In the genomic region with DNA sequence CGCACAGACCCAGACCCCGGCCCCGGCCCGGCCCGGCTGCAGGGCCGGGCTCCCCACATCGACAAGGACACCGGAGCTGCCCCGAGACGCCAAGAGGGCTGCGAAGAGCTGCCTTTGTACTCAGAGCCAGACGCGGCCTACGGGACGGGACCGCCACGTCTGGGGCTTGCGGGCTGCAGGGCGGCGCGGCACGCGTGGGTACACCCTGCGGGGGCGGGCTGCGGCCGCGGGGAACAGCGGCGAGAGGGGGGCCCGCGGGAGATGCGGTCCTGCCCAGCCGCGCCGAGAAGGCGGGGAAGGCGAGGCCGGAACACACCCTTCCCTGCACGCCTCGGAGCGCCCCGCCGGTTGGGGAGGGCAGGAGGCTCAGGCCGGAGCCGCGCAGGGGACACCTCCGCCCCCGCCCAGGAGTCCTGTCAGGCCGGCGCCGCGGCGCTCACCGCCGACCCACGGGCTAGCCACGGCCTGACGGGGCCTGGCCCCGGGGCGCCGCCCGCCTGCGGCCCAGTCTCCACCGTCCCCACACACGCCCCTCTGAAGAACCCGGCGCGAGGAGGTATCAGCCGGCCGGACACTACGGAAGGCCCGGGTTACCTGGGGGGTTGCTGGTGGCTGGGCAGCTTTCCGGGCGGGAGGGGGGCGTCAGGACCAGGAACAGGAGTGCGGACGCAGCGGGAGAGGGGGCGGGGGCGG, we compare ENCODE assay signal across 8 cellular contexts. TPM values are rescaled to one million over a fixed set of nuclear protein-coding genes. Genes with fewer than 3 reads are reported as not detected.
DNase-seq lines count a peak whose midpoint lies in the region; ATAC-seq and TF ChIP-seq lines count a peak whose summit lies in the region.

No MANE protein-coding gene starts in this region.

- H3K27ac ChIP-seq in dorsolateral prefrontal cortex, result peak overlapping the region; percentile 47 to 98 (median 92)
- peak overlapping the region; percentile 90 for H3K27ac ChIP-seq in mesendoderm (ENCODE audit: low read depth, low read length)

- H2BK15ac ChIP-seq in mesendoderm (replicated peaks; ENCODE audit: low read depth), result no peak overlapping the region

- TF ChIP-seq CTCF in dorsolateral prefrontal cortex (IDR thresholded peaks at IDR 0.05 in 54 of 56, conservative IDR thresholded peaks at IDR 0.05 in 2 of 56; ENCODE audit: low read depth in 1 of 56, partially characterized antibody in 56 of 56), result no peak

- no peak overlapping the region for H4K5ac ChIP-seq in mesendoderm (ENCODE audit: low read length)

- H3K36me3 Mint-ChIP-seq in activated CD4-positive, alpha-beta T cell treated with anti-CD3 and anti-CD28 coated beads, Interleukin-2, amount 10 ng/mL, durations not matched to agents 24 days and 14 days (ENCODE audit: low read depth), result peaks cover 15% of the 10 kb centered on the region

- no CpG with 5 or more reads among the region's 81 CpGs for WGBS in mesendoderm (ENCODE audit: extremely low coverage, insufficient coverage, low lambda C conversion rate)

- peak overlapping the region; percentile 84 for H3K4ac ChIP-seq in mesendoderm (ENCODE audit: low read depth, low read length)

- H2BK120ac ChIP-seq in mesendoderm (ENCODE audit: low read depth, low read length), result no peak overlapping the region

- H3K4me3 Mint-ChIP-seq in activated CD4-positive, alpha-beta T cell treated with anti-CD3 and anti-CD28 coated beads, Interleukin-2, amount 10 ng/mL, durations not matched to agents 24 days and 14 days, result peak overlapping the region; percentile 94

- peak overlapping the region; percentile 94 for H3K56ac ChIP-seq in mesendoderm (ENCODE audit: low read length)

- H3K4me2 ChIP-seq in mesendoderm (ENCODE audit: low read length), result peak overlapping the region; percentile 77

- H3K36me3 ChIP-seq in mesendoderm (ENCODE audit: control insufficient read depth, insufficient read depth, low read length), result no peaks in the 10 kb centered on the region

- H2AK5ac ChIP-seq in mesendoderm (ENCODE audit: low read length), result no peak overlapping the region

- H4K8ac ChIP-seq in mesendoderm (ENCODE audit: low read depth, low read length), result no peak overlapping the region

- DNase-seq in AG20443 (ENCODE audit: low spot score), result peak; percentile 47
- peak; percentile 86 for DNase-seq in activated CD4-positive, alpha-beta T cell treated with anti-CD3 and anti-CD28 coated beads, Interleukin-2, amount 10 ng/mL, durations not matched to agents 24 days and 14 days
- DNase-seq in dorsolateral prefrontal cortex, result peak in 5 of 10 donors; percentile 25 to 67 (median 39)
- DNase-seq in mesendoderm, result peak; percentile 49
- peak; percentile 14 to 20 for DNase-seq in stimulated activated CD8-positive, alpha-beta memory T cell treated with anti-CD3 and anti-CD28 coated beads, Interleukin-4, amount 100 ng/mL, for 1 hour (ENCODE audit: low read depth in 2 of 2, low spot score in 1 of 2)
- DNase-seq in DMS114 treated with DMSO at 0.1 percent for 48 hours (lab: John Stamatoyannopoulos, UW; ENCODE audit: unreplicated experiment), result no peak

- H3K79me1 ChIP-seq in mesendoderm (ENCODE audit: low read length), result peaks cover 4% of the 10 kb centered on the region

- H3K9me3 Mint-ChIP-seq in activated CD4-positive, alpha-beta T cell treated with anti-CD3 and anti-CD28 coated beads, Interleukin-2, amount 10 ng/mL, durations not matched to agents 24 days and 14 days, result no peaks in the 10 kb centered on the region

- H3K27ac Mint-ChIP-seq in activated CD4-positive, alpha-beta T cell treated with anti-CD3 and anti-CD28 coated beads, Interleukin-2, amount 10 ng/mL, durations not matched to agents 24 days and 14 days, result peak overlapping the region; percentile 91

- peaks cover 3% of the 10 kb centered on the region for H3K27me3 Mint-ChIP-seq in activated CD4-positive, alpha-beta T cell treated with anti-CD3 and anti-CD28 coated beads, Interleukin-2, amount 10 ng/mL, durations not matched to agents 24 days and 14 days

- H3K4me3 ChIP-seq in dorsolateral prefrontal cortex, result peak overlapping the region; percentile 68 to 98 (median 88)
- H3K4me3 ChIP-seq in mesendoderm (ENCODE audit: low read length), result peak overlapping the region; percentile 88

- peaks cover 32% of the 10 kb centered on the region for H3K79me2 ChIP-seq in mesendoderm (ENCODE audit: control insufficient read depth, insufficient read depth, low read length)

- H3K4me1 ChIP-seq in mesendoderm (ENCODE audit: control insufficient read depth, low read depth, low read length), result peaks cover 8% of the 10 kb centered on the region

- ATAC-seq in GM19351 (IDR thresholded peaks at IDR 0.05; ENCODE audit: unreplicated experiment) (peak; percentile 15), HG03460 (IDR thresholded peaks at IDR 0.05; ENCODE audit: unreplicated experiment) (peak; percentile 21)

- H3K9ac ChIP-seq in mesendoderm (ENCODE audit: low read length), result peak overlapping the region; percentile 94

- peak overlapping the region; percentile 76 for H3K23ac ChIP-seq in mesendoderm (ENCODE audit: low read length)

- peak overlapping the region; percentile 44 for H2BK5ac ChIP-seq in mesendoderm (ENCODE audit: low read length)

- intact Hi-C loops in activated CD4-positive, alpha-beta T cell treated with anti-CD3 and anti-CD28 coated beads, Interleukin-2, amount 10 ng/mL, durations not matched to agents 24 days and 14 days (cut with micrococcal nuclease), result loop anchor here (1.0 to 5.0 kb wide), 6 partner anchors 44 to 489 kb away; partner anchors contain the start of genes CNTRL, MEGF9 and TRAF1
- intact Hi-C loops in dorsolateral prefrontal cortex (cut with DNase I), result loop anchor here (2.0 to 5.0 kb wide), 3 partner anchors 66 to 171 kb away; partner anchors contain the start of genes CNTRL (in 1 of the 2), GSN (in 1 of the 2) and STOM (in 1 of the 2)

- H3K27me3 ChIP-seq in dorsolateral prefrontal cortex, result no peaks in the 10 kb centered on the region
- no peaks in the 10 kb centered on the region for H3K27me3 ChIP-seq in mesendoderm (ENCODE audit: insufficient read depth, low read length, poor library complexity)

- H3K18ac ChIP-seq in mesendoderm (ENCODE audit: low read length), result peak overlapping the region; percentile 75

- peaks cover 40% of the 10 kb centered on the region for H3K4me1 Mint-ChIP-seq in activated CD4-positive, alpha-beta T cell treated with anti-CD3 and anti-CD28 coated beads, Interleukin-2, amount 10 ng/mL, durations not matched to agents 24 days and 14 days

RNA-seq across cellular contexts. Expression of gene RAB14, which starts 0.5 kb away (rescaled TPM):
- 61.4 and 65.1 TPM in 2 replicates for total RNA-seq in activated CD4-positive, alpha-beta T cell treated with anti-CD3 and anti-CD28 coated beads, Interleukin-2, amount 10 ng/mL, durations not matched to agents 24 days and 14 days
- 100 to 1,000 TPM in 55 of 120 experiments, 10 to 100 TPM in 65; 57.6 to 139 (median 99.3) TPM for total RNA-seq in dorsolateral prefrontal cortex
- 26.2 TPM for polyA plus RNA-seq in mesendoderm (2013, experiment 1 of 2)
- polyA plus RNA-seq in mesendoderm (2013, experiment 2 of 2), result 25.9 TPM
